ENCODE assay signal across 1 cellular context in the genomic region with DNA sequence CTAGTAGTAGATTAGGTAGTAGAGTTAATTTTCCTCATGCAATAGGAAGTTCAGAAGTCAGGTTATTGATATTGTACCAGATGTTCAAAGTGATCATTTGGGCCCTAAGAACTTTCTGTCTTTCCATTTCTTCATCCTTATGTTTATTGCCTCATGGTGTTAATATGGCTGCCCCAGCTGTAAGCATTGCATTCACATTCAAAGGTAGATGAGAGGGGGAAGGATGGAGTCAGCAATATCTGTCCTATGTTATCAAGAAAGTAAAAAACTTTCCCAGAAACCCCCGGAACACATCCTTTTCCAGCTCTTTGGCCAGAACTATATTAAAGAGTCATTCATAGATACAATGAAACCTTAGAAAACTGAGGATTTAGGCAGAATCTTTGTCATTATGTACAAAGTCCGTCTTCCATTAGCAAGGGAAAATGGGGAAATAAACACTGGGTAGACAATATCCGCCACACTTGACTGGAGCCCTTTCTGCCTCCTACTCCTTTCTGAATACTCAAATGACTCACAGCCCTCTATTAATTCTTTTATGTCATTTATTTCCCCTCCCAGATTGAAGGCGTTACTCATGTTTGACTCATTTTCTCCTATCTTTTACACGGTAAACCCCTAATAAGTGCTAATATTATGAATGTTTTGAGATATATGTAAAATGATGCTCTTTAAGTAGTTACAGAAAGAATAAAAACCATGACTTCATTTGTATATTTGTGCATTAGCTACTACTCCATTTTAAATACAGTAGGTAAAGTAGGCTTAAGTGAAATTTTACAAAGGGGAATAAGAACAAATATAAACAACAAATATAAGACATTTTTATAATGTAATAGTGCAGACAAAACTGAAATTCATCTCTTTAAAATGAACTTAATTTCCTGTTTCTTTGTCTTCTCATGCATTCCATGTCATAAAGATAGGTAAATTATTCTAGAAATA.
TF ChIP-seq lines count a peak whose summit lies in the region.

No MANE protein-coding gene starts in this region.

TF ChIP-seq in GM12878, 131 proteins besides CTCF, POLR2A, EP300 and RAD21 (continued from another document):
- TF ChIP-seq, protein P1, sequence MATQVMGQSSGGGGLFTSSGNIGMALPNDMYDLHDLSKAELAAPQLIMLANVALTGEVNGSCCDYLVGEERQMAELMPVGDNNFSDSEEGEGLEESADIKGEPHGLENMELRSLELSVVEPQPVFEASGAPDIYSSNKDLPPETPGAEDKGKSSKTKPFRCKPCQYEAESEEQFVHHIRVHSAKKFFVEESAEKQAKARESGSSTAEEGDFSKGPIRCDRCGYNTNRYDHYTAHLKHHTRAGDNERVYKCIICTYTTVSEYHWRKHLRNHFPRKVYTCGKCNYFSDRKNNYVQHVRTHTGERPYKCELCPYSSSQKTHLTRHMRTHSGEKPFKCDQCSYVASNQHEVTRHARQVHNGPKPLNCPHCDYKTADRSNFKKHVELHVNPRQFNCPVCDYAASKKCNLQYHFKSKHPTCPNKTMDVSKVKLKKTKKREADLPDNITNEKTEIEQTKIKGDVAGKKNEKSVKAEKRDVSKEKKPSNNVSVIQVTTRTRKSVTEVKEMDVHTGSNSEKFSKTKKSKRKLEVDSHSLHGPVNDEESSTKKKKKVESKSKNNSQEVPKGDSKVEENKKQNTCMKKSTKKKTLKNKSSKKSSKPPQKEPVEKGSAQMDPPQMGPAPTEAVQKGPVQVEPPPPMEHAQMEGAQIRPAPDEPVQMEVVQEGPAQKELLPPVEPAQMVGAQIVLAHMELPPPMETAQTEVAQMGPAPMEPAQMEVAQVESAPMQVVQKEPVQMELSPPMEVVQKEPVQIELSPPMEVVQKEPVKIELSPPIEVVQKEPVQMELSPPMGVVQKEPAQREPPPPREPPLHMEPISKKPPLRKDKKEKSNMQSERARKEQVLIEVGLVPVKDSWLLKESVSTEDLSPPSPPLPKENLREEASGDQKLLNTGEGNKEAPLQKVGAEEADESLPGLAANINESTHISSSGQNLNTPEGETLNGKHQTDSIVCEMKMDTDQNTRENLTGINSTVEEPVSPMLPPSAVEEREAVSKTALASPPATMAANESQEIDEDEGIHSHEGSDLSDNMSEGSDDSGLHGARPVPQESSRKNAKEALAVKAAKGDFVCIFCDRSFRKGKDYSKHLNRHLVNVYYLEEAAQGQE (IDR thresholded peaks at IDR 0.05; ENCODE audit: low read depth, low read length), result no peak
- TF ChIP-seq ZNF592 (IDR thresholded peaks at IDR 0.05) (no peak), JUND (IDR thresholded peaks at IDR 0.05; ENCODE audit: low read depth, low read length) (peak; percentile 92), EED (IDR thresholded peaks at IDR 0.05; ENCODE audit: low read depth) (peak; percentile 95)
- TF ChIP-seq, protein P2, sequence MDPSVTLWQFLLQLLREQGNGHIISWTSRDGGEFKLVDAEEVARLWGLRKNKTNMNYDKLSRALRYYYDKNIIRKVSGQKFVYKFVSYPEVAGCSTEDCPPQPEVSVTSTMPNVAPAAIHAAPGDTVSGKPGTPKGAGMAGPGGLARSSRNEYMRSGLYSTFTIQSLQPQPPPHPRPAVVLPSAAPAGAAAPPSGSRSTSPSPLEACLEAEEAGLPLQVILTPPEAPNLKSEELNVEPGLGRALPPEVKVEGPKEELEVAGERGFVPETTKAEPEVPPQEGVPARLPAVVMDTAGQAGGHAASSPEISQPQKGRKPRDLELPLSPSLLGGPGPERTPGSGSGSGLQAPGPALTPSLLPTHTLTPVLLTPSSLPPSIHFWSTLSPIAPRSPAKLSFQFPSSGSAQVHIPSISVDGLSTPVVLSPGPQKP (IDR thresholded peaks at IDR 0.05; ENCODE audit: low read depth, low read length), result no peak
